13 cellular contexts compared by ENCODE assay signal in the genomic region with DNA sequence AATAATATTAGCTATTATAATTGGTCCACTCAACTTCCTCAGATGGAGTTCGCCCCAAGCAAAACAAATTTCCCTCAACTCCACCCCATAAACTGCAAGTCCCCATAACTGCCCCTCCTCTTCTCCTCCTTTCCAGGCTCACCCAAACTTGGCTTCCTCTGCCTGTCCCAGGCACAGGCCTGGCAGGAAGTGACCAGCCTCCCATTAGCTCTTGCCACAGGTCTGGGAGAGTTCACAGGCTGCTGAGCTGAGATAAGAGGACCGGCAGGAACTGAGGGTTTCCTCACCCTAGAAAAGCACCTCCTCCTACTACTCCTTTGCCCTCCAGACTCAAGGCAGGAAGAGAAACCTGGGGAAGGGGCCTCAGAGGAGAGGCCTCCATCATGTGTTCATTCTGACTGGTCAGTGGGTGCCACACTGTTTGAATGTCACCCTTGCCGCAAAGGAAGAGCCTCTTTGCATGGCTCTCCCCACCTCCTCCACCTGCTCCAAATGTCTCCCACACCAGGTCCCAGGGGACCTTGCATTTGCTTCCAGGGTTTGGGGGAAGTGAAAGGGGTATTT. TPM values are rescaled to one million over a fixed set of nuclear protein-coding genes. Genes with fewer than 3 reads are reported as not detected.
DNase-seq lines count a peak whose midpoint lies in the region; ATAC-seq, FAIRE-seq and TF ChIP-seq lines count a peak whose summit lies in the region.
"Had no signal": no experiment of that assay in that cellular context is flagged by ENCODE, and none has a peak within 500 bp of the region (broad histone marks: within the 10 kb centered on the region; RNA-seq: fewer than 3 reads in every experiment).

No MANE protein-coding gene starts in this region.

- ATAC-seq in lower lobe of right lung (peak; percentile 80 to 81), GM21737 (IDR thresholded peaks at IDR 0.05; ENCODE audit: unreplicated experiment) (no peak)
- ATAC-seq: stimulated activated naive CD8-positive, alpha-beta T cell treated with anti-CD3 and anti-CD28 coated beads, Interleukin-15, amount 100 ng/mL, for 72 hours had no signal

- no peaks in the 10 kb centered on the region for H3K9me1 ChIP-seq in endothelial cell of umbilical vein (replicated peaks; ENCODE audit: control insufficient read depth, extremely low read depth, insufficient read depth, low read length)

- H2AFZ ChIP-seq in endothelial cell of umbilical vein (ENCODE audit: low read depth, low read length), result peak overlapping the region; percentile 8

- POLR2A ChIA-PET in endothelial cell of umbilical vein (lab: Charles Lee), result interaction anchor here (0.6 kb wide), 1 partner anchor 16 kb away, joined by 4 read pairs; no protein-coding TSS in a partner anchor

- H3K27me3 ChIP-seq in BE2C (no peaks in the 10 kb centered on the region), endothelial cell of umbilical vein (ENCODE audit: control insufficient read depth in 2 of 2, insufficient read depth in 2 of 2, low read length in 2 of 2) (no peaks in the 10 kb centered on the region), lower lobe of right lung (ENCODE audit: low read depth) (no peaks in the 10 kb centered on the region)

- intact Hi-C loops in endothelial cell of umbilical vein (cut with micrococcal nuclease), result loop anchor here (1.0 kb wide), 4 partner anchors 24 to 119 kb away; partner anchors contain the start of genes NUDT3 and SMIM29
- intact Hi-C loops in lower lobe of right lung (cut with DNase I), result no loop called here

- no peaks in the 10 kb centered on the region for H4K20me1 ChIP-seq in endothelial cell of umbilical vein (replicated peaks; ENCODE audit: control insufficient read depth, extremely low read depth, insufficient read depth, low read length)

- CTCF ChIA-PET in endothelial cell of umbilical vein (lab: Charles Lee), result interaction anchor here (0.9 to 3.3 kb wide), 6 partner anchors 9 to 142 kb away, joined by 3 to 15 read pairs (median 6); partner anchors contain the start of gene SMIM29

- H3K9ac ChIP-seq in endothelial cell of umbilical vein (replicated peaks; ENCODE audit: extremely low read depth, insufficient read depth, low read length), result no peak overlapping the region

- peak; percentile 75 for TF ChIP-seq POLR2A in endothelial cell of umbilical vein (IDR thresholded peaks at IDR 0.05; ENCODE audit: low read depth, low read length)

- H3K4me1 ChIP-seq in BE2C (peaks cover 3% of the 10 kb centered on the region; the same call in 1 of the 2 replicates), endothelial cell of umbilical vein (ENCODE audit: control insufficient read depth, extremely low read depth, insufficient read depth, low read length) (peaks cover 18% of the 10 kb centered on the region), lower lobe of right lung (peaks cover 20% of the 10 kb centered on the region)

- H3K4me3 ChIP-seq in BE2C (ENCODE audit: low read depth, low read length), result no peak overlapping the region
- H3K4me3 ChIP-seq in endothelial cell of umbilical vein (replicated peaks in 1 of 3; ENCODE audit: insufficient read depth in 1 of 3, low read depth in 1 of 3, low read length in 3 of 3), result no peak overlapping the region
- H3K4me3 ChIP-seq in lower lobe of right lung, result no peak overlapping the region

- H3K36me3 ChIP-seq in BE2C, result no peaks in the 10 kb centered on the region
- no peaks in the 10 kb centered on the region for H3K36me3 ChIP-seq in endothelial cell of umbilical vein (ENCODE audit: control insufficient read depth in 2 of 2, extremely low read depth in 1 of 2, insufficient read depth in 2 of 2, low read length in 2 of 2)
- no peaks in the 10 kb centered on the region for H3K36me3 ChIP-seq in lower lobe of right lung

- H3K27ac ChIP-seq in endothelial cell of umbilical vein (ENCODE audit: insufficient read depth, low read depth, low read length) (peak overlapping the region; percentile 6), lower lobe of right lung (peak overlapping the region; percentile 47)

- H3K4me2 ChIP-seq in endothelial cell of umbilical vein (ENCODE audit: insufficient read depth, low read length), result peak overlapping the region; percentile 18

- DNase-seq in BE2C (peak; percentile 24), MV-4-11 (lab: John Stamatoyannopoulos, UW) (peak; percentile 33), endothelial cell of umbilical vein (ENCODE audit: low read depth, low spot score) (peak; percentile 95), lower lobe of right lung (peak; percentile 60), NCI-H1436 treated with DMSO at 0.1 percent for 48 hours (lab: John Stamatoyannopoulos, UW) (no peak), NCI-H510A treated with DMSO at 0.1 percent for 48 hours (lab: John Stamatoyannopoulos, UW) (no peak), NCI-H2081 (lab: John Stamatoyannopoulos, UW) (no peak)
- DNase-seq: activated naive CD4-positive, alpha-beta T cell; mammary epithelial cell; NCI-H146; small intestine; stimulated activated naive CD8-positive, alpha-beta T cell treated with anti-CD3 and anti-CD28 coated beads, Interleukin-15, amount 100 ng/mL, for 72 hours had no signal

- peak; percentile 97 for FAIRE-seq in endothelial cell of umbilical vein (lab: Jason Lieb, UNC)
- FAIRE-seq: small intestine had no signal

- H3K79me2 ChIP-seq in endothelial cell of umbilical vein (ENCODE audit: control insufficient read depth, insufficient read depth, low read length), result no peaks in the 10 kb centered on the region

- no TSS peak for BruUV-seq in endothelial cell of umbilical vein (replicated peaks; lab: Mats Ljungman, UMichigan)

- no peak for TF ChIP-seq CTCF in BE2C (IDR thresholded peaks at IDR 0.05; ENCODE audit: low read depth, low read length)
- no peak for TF ChIP-seq CTCF in endothelial cell of umbilical vein (IDR thresholded peaks at IDR 0.05; ENCODE audit: extremely low read depth in 1 of 2, insufficient read depth in 1 of 2, low read depth in 1 of 2, low read length in 2 of 2)
- no peak for TF ChIP-seq CTCF in lower lobe of right lung (IDR thresholded peaks at IDR 0.05)

- H3K9me3 ChIP-seq in BE2C (no peaks in the 10 kb centered on the region), endothelial cell of umbilical vein (replicated peaks; ENCODE audit: control insufficient read depth, insufficient read depth, low read length) (no peaks in the 10 kb centered on the region), lower lobe of right lung (no peaks in the 10 kb centered on the region)

- dilution Hi-C loops in endothelial cell of umbilical vein (cut with MboI; ENCODE audit: extremely low pct_ligation_motif_present, low sequenced_read_pairs), result no loop called here

TF ChIP-seq in endothelial cell of umbilical vein, 7 proteins besides CTCF, POLR2A, EP300 and RAD21:
- TF ChIP-seq EZH2 (IDR thresholded peaks at IDR 0.05; ENCODE audit: borderline replicate concordance, low read depth, low read length, severe bottlenecking) (no peak), GATA2 (IDR thresholded peaks at IDR 0.05; ENCODE audit: insufficient read depth, insufficient read length, low read depth, low read length) (peak; percentile 97), JUN (IDR thresholded peaks at IDR 0.05; ENCODE audit: borderline replicate concordance, insufficient read depth, insufficient read length, low read depth) (peak; percentile 44), POLR2AphosphoS5 (IDR thresholded peaks at IDR 0.05; ENCODE audit: insufficient read depth, low read depth, low read length) (peak; percentile 94), MYC (IDR thresholded peaks at IDR 0.05; ENCODE audit: low read depth, low read length) (peak; percentile 27), FOS (IDR thresholded peaks at IDR 0.05; ENCODE audit: borderline replicate concordance, insufficient read depth, low read length) (peak; percentile 55)
- TF ChIP-seq, protein P1, sequence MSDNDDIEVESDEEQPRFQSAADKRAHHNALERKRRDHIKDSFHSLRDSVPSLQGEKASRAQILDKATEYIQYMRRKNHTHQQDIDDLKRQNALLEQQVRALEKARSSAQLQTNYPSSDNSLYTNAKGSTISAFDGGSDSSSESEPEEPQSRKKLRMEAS (IDR thresholded peaks at IDR 0.05; ENCODE audit: insufficient read depth, insufficient read length), result no peak

RNA-seq across cellular contexts. Expression of gene SMIM29, which starts 24.5 kb away (rescaled TPM):
- 46.8 TPM for polyA plus RNA-seq in BE2C (2012; ENCODE audit: insufficient read depth, insufficient read length, low read depth)
- total RNA-seq in endothelial cell of umbilical vein, result 37.3 and 37.6 TPM in 2 replicates
- polyA plus RNA-seq in endothelial cell of umbilical vein, result 75.2 and 135 TPM in 2 replicates
- polyA plus RNA-seq in endothelial cell of umbilical vein (2011; cell fraction: cytosol; rRNA removed), result 58.0 and 65.4 TPM in 2 replicates
- polyA plus RNA-seq in endothelial cell of umbilical vein (2011; cell fraction: nucleus; rRNA removed), result 27.1 and 37.8 TPM in 2 replicates
- 26.5 and 31.9 TPM in 2 replicates for polyA plus RNA-seq in endothelial cell of umbilical vein (2012)
- polyA minus RNA-seq in endothelial cell of umbilical vein, result 18.2 and 23.0 TPM in 2 replicates
- 4.2 TPM for polyA minus RNA-seq in endothelial cell of umbilical vein (2011; cell fraction: cytosol; rRNA and poly(A)+ RNA removed)
- 7.0 and 9.6 TPM in 2 replicates for polyA minus RNA-seq in endothelial cell of umbilical vein (2011; cell fraction: nucleus; rRNA and poly(A)+ RNA removed)
- 29.8 TPM for total RNA-seq in lower lobe of right lung

RNA-seq across cellular contexts. Expression of gene HMGA1, which starts 36.7 kb away (rescaled TPM):
- polyA plus RNA-seq in BE2C (2012; ENCODE audit: insufficient read depth, insufficient read length, low read depth), result 155 TPM
- total RNA-seq in endothelial cell of umbilical vein, result 1,031 and 1,108 TPM in 2 replicates
- 416 and 425 TPM in 2 replicates for polyA plus RNA-seq in endothelial cell of umbilical vein
- 293 and 339 TPM in 2 replicates for polyA plus RNA-seq in endothelial cell of umbilical vein (2011; cell fraction: cytosol; rRNA removed)
- polyA plus RNA-seq in endothelial cell of umbilical vein (2011; cell fraction: nucleus; rRNA removed), result 140 and 158 TPM in 2 replicates
- 703 and 761 TPM in 2 replicates for polyA plus RNA-seq in endothelial cell of umbilical vein (2012)
- 125 and 180 TPM in 2 replicates for polyA minus RNA-seq in endothelial cell of umbilical vein
- 119 TPM for polyA minus RNA-seq in endothelial cell of umbilical vein (2011; cell fraction: cytosol; rRNA and poly(A)+ RNA removed)
- polyA minus RNA-seq in endothelial cell of umbilical vein (2011; cell fraction: nucleus; rRNA and poly(A)+ RNA removed), result 49.5 and 60.6 TPM in 2 replicates
- 63.5 TPM for total RNA-seq in lower lobe of right lung

Comparison
In these comparisons a context has a peak if more than half of its experiments do, and no peak if none do; other contexts are left out.
1. DNase-seq: peak in BE2C (single experiment), MV-4-11 (single experiment), endothelial cell of umbilical vein (single experiment) and lower lobe of right lung (single experiment); none in NCI-H1436 treated with DMSO at 0.1 percent for 48 hours (single experiment), NCI-H510A treated with DMSO at 0.1 percent for 48 hours (single experiment) and NCI-H2081 (0 of 2).
2. RNA of gene HMGA1, which starts 36.7 kb away (total RNA-seq): 1,031 to 1,108 TPM in endothelial cell of umbilical vein; 63.5 TPM in lower lobe of right lung (single experiment); every median in the first group is over 10 times any median in the second.